In genomic region chr6:3456395-3456767, GRCh38 we compare ENCODE assay signal across 8 cellular contexts. TPM values are rescaled to one million over a fixed set of nuclear protein-coding genes. Genes with fewer than 3 reads are reported as not detected.
A peak's percentile ranks its signal among the peaks of the same experiment; 100 is the strongest.
DNase-seq lines count a peak whose midpoint lies in the region; ATAC-seq and TF ChIP-seq lines count a peak whose summit lies in the region.

No MANE protein-coding gene starts in this region.

- POLR2A ChIA-PET in Panc1 (lab: Charles Lee) = no interaction called here

- in situ Hi-C loops in Panc1 (cut with HindIII; ENCODE audit: low pct_unique_long_range_greater_than_20kb, low sequenced_read_pairs) = no loop called here

- H3K9me3 ChIP-seq in right atrium auricular region = no peaks in the 10 kb centered on the region
- H3K9me3 ChIP-seq in Panc1 (ENCODE audit: control insufficient read depth, insufficient read depth, low read depth, low read length) = no peaks in the 10 kb centered on the region
- H3K9me3 ChIP-seq in iPS DF 6.9 (ENCODE audit: control insufficient read depth, insufficient read depth, low read length) = no peaks in the 10 kb centered on the region
- H3K9me3 ChIP-seq in subcutaneous abdominal adipose tissue (ENCODE audit: control insufficient read depth in 5 of 5, low read length in 5 of 5) = no peaks in the 10 kb centered on the region

- H3K36me3 ChIP-seq in right atrium auricular region (no peaks in the 10 kb centered on the region), Panc1 (ENCODE audit: control insufficient read depth, insufficient read depth, low read length) (no peaks in the 10 kb centered on the region), iPS DF 6.9 (ENCODE audit: control insufficient read depth, insufficient read depth, low read length) (no peaks in the 10 kb centered on the region), subcutaneous abdominal adipose tissue (ENCODE audit: control insufficient read depth in 5 of 5, insufficient read depth in 5 of 5, low read length in 5 of 5) (no peaks in the 10 kb centered on the region)

- no peaks in the 10 kb centered on the region for H3K9me3 Mint-ChIP-seq in endothelial cell (ENCODE audit: unreplicated experiment)

- no CpG with 5 or more reads among the region's 66 CpGs for WGBS in iPS DF 6.9 (ENCODE audit: insufficient coverage, insufficient read length)

- H3K4me3 ChIP-seq in right atrium auricular region = peak overlapping the region; percentile 50 to 68
- H3K4me3 ChIP-seq in Panc1 (ENCODE audit: low read depth in 2 of 2, low read length in 2 of 2) = peak overlapping the region; percentile 39 to 48
- peak overlapping the region; percentile 58 for H3K4me3 ChIP-seq in iPS DF 6.9 (ENCODE audit: low read length)
- H3K4me3 ChIP-seq in subcutaneous abdominal adipose tissue (ENCODE audit: low read depth in 1 of 5, low read length in 5 of 5) = peak overlapping the region in 4 of 5 donors; percentile 74 to 91 (median 85)

- no peak overlapping the region for H3K27ac Mint-ChIP-seq in endothelial cell (ENCODE audit: unreplicated experiment)

- intact Hi-C loops in Right ventricle myocardium inferior (cut with DNase I) = loop anchor here (2.0 to 10.0 kb wide), 3 partner anchors 102 to 178 kb away; no protein-coding TSS in a partner anchor
- intact Hi-C loops in Panc1 (cut with micrococcal nuclease; ENCODE audit: unreplicated experiment) = loop anchor here (10.0 kb wide), 2 partner anchors 162 to 278 kb away; no protein-coding TSS in a partner anchor

- no peak overlapping the region for H3K4me3 Mint-ChIP-seq in endothelial cell (ENCODE audit: unreplicated experiment)

- CTCF ChIA-PET in Panc1 (lab: Charles Lee) = interaction anchor here (0.6 to 0.7 kb wide), 3 partner anchors 16 to 46 kb away, joined by 4 to 5 read pairs (median 4); no protein-coding TSS in a partner anchor

- H3K4me1 ChIP-seq in right atrium auricular region (peaks cover 0 to 22% of the 10 kb centered on the region in 2 donors), Panc1 (ENCODE audit: control insufficient read depth, insufficient read depth, low read length) (peaks cover 16% of the 10 kb centered on the region), iPS DF 6.9 (ENCODE audit: control insufficient read depth, insufficient read depth, low read length) (peaks cover 4% of the 10 kb centered on the region), subcutaneous abdominal adipose tissue (ENCODE audit: control insufficient read depth in 5 of 5, insufficient read depth in 5 of 5, low read length in 5 of 5) (peaks cover 4 to 49% (median 44%) of the 10 kb centered on the region in 5 donors)

- H3K27ac ChIP-seq in right atrium auricular region (no peak overlapping the region), Panc1 (ENCODE audit: low read length) (no peak overlapping the region), iPS DF 6.9 (ENCODE audit: low read length) (no peak overlapping the region), subcutaneous abdominal adipose tissue (ENCODE audit: low read depth, low read length) (no peak overlapping the region)

- DNase-seq in right atrium auricular region (ENCODE audit: low spot score) (no peak), Right ventricle myocardium inferior (ENCODE audit: missing footprints) (no peak), Panc1 (ENCODE audit: low read depth, low spot score) (no peak), iPS DF 6.9 (ENCODE audit: low read depth, low spot score) (no peak), endothelial cell (ENCODE audit: low spot score) (no peak)

- peak overlapping the region in 2 of 5 donors; percentile 72 to 80 for H3K9ac ChIP-seq in subcutaneous abdominal adipose tissue (ENCODE audit: low read length in 5 of 5)

- no peak for TF ChIP-seq CTCF in right atrium auricular region (IDR thresholded peaks at IDR 0.05)
- no peak for TF ChIP-seq CTCF in Panc1 (IDR thresholded peaks at IDR 0.05)
- TF ChIP-seq CTCF in endothelial cell (IDR thresholded peaks at IDR 0.05; ENCODE audit: unreplicated experiment) = no peak

- H3K4me1 Mint-ChIP-seq in endothelial cell (ENCODE audit: unreplicated experiment) = peaks cover 26% of the 10 kb centered on the region

- peaks cover 9% of the 10 kb centered on the region for H3K36me3 Mint-ChIP-seq in endothelial cell (ENCODE audit: low read depth, unreplicated experiment)

- ATAC-seq in Right ventricle myocardium inferior (no peak), Panc1 (peak; percentile 74), HG02852 (IDR thresholded peaks at IDR 0.05; ENCODE audit: unreplicated experiment) (no peak), HG02678 (IDR thresholded peaks at IDR 0.05; ENCODE audit: unreplicated experiment) (no peak)

- H3K27me3 Mint-ChIP-seq in endothelial cell (ENCODE audit: unreplicated experiment) = peaks cover 7% of the 10 kb centered on the region

- peaks cover 0 to 3% of the 10 kb centered on the region in 2 donors for H3K27me3 ChIP-seq in right atrium auricular region
- peaks cover 15% of the 10 kb centered on the region for H3K27me3 ChIP-seq in Panc1 (ENCODE audit: control insufficient read depth, insufficient read depth, low read length)
- peaks cover 2% of the 10 kb centered on the region; the same call in 1 of the 2 replicates for H3K27me3 ChIP-seq in iPS DF 6.9 (ENCODE audit: control insufficient read depth, insufficient read depth, low read length)
- no peaks in the 10 kb centered on the region for H3K27me3 ChIP-seq in subcutaneous abdominal adipose tissue (ENCODE audit: control insufficient read depth in 5 of 5, insufficient read depth in 4 of 5, low read length in 5 of 5)

- no TSS peak for BruUV-seq in Panc1 (replicated peaks; lab: Mats Ljungman, UMichigan)

RNA-seq across cellular contexts. Expression of gene SLC22A23, which starts 0.5 kb away (rescaled TPM):
- total RNA-seq in right atrium auricular region (1 to 10 TPM; 2.9 to 7.2 TPM), Right ventricle myocardium inferior (5.6 TPM), Panc1 (2021; ENCODE audit: unreplicated experiment) (4.5 TPM), endothelial cell (ENCODE audit: unreplicated experiment) (72.7 TPM)
- 6.2 TPM for polyA plus RNA-seq in Panc1 (2012; ENCODE audit: insufficient read length)
